ENCODE assay signal across 1 cellular context in the genomic region with DNA sequence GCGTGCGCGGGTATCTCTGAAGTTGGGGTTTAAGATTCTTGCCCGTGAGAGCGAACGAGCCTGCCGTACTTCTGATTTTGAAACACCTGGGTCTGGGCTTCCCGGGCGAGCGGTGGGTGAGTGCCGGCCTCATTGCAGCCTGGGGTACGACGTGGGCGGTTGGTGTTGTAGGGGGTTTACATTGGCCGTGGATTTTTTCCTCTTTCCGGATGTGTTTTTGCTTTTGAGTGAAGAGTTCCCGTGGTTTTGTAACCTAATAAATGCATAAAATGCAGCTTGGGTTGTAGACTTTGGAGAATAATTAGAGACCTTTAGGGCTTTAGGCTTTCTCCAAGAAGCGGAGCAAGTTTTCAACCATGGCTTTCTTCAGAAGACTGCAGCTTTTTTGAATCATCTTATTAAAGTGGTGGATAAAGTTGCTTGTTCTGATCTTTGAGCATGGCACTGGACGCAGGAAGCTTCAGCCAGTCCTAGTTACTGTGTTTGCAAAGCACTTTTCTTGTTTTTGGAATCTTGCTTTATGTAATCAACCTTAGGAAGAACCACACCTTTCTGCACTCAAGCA.
TF ChIP-seq lines count a peak whose summit lies in the region.

No MANE protein-coding gene starts in this region.

TF ChIP-seq in HepG2, 621 proteins besides CTCF, POLR2A, EP300 and RAD21 (continued from another document):
- no peak for TF ChIP-seq TFE3 (CRISPR knock-in tag; IDR thresholded peaks at IDR 0.05)
- no peak for TF ChIP-seq ZNF775 (CRISPR knock-in tag; IDR thresholded peaks at IDR 0.05; ENCODE audit: borderline replicate concordance)
- no peak for TF ChIP-seq ZFP36 (IDR thresholded peaks at IDR 0.05; ENCODE audit: borderline replicate concordance, low read depth, low read length, partially characterized antibody)
- no peak for TF ChIP-seq ZNF326 (CRISPR knock-in tag; IDR thresholded peaks at IDR 0.05; ENCODE audit: borderline replicate concordance)
- no peak; the same call in 1 of the 2 replicates for TF ChIP-seq PHF21A (CRISPR knock-in tag; IDR thresholded peaks at IDR 0.05)
- TF ChIP-seq GFI1 (CRISPR knock-in tag; IDR thresholded peaks at IDR 0.05; ENCODE audit: borderline replicate concordance), result 0 out of 2 replicates have a peak, but pooled peaks have one; percentile 29
- no peak for TF ChIP-seq ZBTB43 (CRISPR knock-in tag; conservative IDR thresholded peaks at IDR 0.05)
- TF ChIP-seq NR0B2 (CRISPR knock-in tag; IDR thresholded peaks at IDR 0.05), result no peak
- no peak for TF ChIP-seq RCOR2 (CRISPR knock-in tag; IDR thresholded peaks at IDR 0.05)
- TF ChIP-seq KMT2A (CRISPR knock-in tag; IDR thresholded peaks at IDR 0.05), result peak; percentile 93; the same call in 1 of the 2 replicates
- no peak for TF ChIP-seq FIP1L1 (IDR thresholded peaks at IDR 0.05; ENCODE audit: borderline replicate concordance, insufficient read depth, low read depth, low read length)
- TF ChIP-seq ZUFSP (CRISPR knock-in tag; IDR thresholded peaks at IDR 0.05; ENCODE audit: borderline replicate concordance), result no peak
- TF ChIP-seq ZNF460 (CRISPR knock-in tag; IDR thresholded peaks at IDR 0.05; ENCODE audit: borderline replicate concordance), result no peak
- TF ChIP-seq IRX3 (CRISPR knock-in tag; IDR thresholded peaks at IDR 0.05; ENCODE audit: borderline replicate concordance, low read depth), result no peak
- TF ChIP-seq MZF1 (CRISPR knock-in tag; IDR thresholded peaks at IDR 0.05; ENCODE audit: borderline replicate concordance), result no peak
- no peak; the same call in 1 of the 2 replicates for TF ChIP-seq ARID3A (IDR thresholded peaks at IDR 0.05; ENCODE audit: low read depth, low read length)
- no peak for TF ChIP-seq HIVEP1 (CRISPR knock-in tag; IDR thresholded peaks at IDR 0.05)
- no peak for TF ChIP-seq ZFX (CRISPR knock-in tag; IDR thresholded peaks at IDR 0.05; ENCODE audit: low read depth)
- TF ChIP-seq SRSF1 (optimal IDR thresholded peaks at IDR 0.05; ENCODE audit: low read depth, low read length), result no peak
- no peak for TF ChIP-seq MATR3 (CRISPR knock-in tag; IDR thresholded peaks at IDR 0.05)
- TF ChIP-seq, protein P1, sequence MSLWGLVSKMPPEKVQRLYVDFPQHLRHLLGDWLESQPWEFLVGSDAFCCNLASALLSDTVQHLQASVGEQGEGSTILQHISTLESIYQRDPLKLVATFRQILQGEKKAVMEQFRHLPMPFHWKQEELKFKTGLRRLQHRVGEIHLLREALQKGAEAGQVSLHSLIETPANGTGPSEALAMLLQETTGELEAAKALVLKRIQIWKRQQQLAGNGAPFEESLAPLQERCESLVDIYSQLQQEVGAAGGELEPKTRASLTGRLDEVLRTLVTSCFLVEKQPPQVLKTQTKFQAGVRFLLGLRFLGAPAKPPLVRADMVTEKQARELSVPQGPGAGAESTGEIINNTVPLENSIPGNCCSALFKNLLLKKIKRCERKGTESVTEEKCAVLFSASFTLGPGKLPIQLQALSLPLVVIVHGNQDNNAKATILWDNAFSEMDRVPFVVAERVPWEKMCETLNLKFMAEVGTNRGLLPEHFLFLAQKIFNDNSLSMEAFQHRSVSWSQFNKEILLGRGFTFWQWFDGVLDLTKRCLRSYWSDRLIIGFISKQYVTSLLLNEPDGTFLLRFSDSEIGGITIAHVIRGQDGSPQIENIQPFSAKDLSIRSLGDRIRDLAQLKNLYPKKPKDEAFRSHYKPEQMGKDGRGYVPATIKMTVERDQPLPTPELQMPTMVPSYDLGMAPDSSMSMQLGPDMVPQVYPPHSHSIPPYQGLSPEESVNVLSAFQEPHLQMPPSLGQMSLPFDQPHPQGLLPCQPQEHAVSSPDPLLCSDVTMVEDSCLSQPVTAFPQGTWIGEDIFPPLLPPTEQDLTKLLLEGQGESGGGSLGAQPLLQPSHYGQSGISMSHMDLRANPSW (CRISPR knock-in tag; IDR thresholded peaks at IDR 0.05; ENCODE audit: borderline replicate concordance), result 0 out of 2 replicates have a peak, but pooled peaks have one; percentile 7
- TF ChIP-seq ZNF678 (CRISPR knock-in tag; IDR thresholded peaks at IDR 0.05), result no peak
- no peak for TF ChIP-seq ARID2 (CRISPR knock-in tag; IDR thresholded peaks at IDR 0.05; ENCODE audit: borderline replicate concordance)
- no peak for TF ChIP-seq HNRNPUL1 (IDR thresholded peaks at IDR 0.05; ENCODE audit: low read depth, low read length)
- no peak for TF ChIP-seq TCF7L2 (IDR thresholded peaks at IDR 0.05; ENCODE audit: low read depth, low read length)
- TF ChIP-seq ZNF383 (CRISPR knock-in tag; IDR thresholded peaks at IDR 0.05; ENCODE audit: borderline replicate concordance), result no peak
- no peak for TF ChIP-seq ZBTB20 (CRISPR knock-in tag; IDR thresholded peaks at IDR 0.05; ENCODE audit: borderline replicate concordance, low read depth)
- no peak for TF ChIP-seq RBAK (CRISPR knock-in tag; IDR thresholded peaks at IDR 0.05)
- TF ChIP-seq LCORL (IDR thresholded peaks at IDR 0.05), result no peak
- TF ChIP-seq LCORL (CRISPR knock-in tag; IDR thresholded peaks at IDR 0.05), result 0 out of 2 replicates have a peak, but pooled peaks have one; percentile 21
- no peak for TF ChIP-seq PPARG (CRISPR knock-in tag; conservative IDR thresholded peaks at IDR 0.05)
- no peak for TF ChIP-seq ZNF343 (CRISPR knock-in tag; IDR thresholded peaks at IDR 0.05)
- TF ChIP-seq TSC22D2 (CRISPR knock-in tag; IDR thresholded peaks at IDR 0.05; ENCODE audit: borderline replicate concordance), result no peak
- TF ChIP-seq ZNF33A (CRISPR knock-in tag; IDR thresholded peaks at IDR 0.05; ENCODE audit: borderline replicate concordance), result peak; percentile 3; the same call in 1 of the 2 replicates
- TF ChIP-seq, protein P2, sequence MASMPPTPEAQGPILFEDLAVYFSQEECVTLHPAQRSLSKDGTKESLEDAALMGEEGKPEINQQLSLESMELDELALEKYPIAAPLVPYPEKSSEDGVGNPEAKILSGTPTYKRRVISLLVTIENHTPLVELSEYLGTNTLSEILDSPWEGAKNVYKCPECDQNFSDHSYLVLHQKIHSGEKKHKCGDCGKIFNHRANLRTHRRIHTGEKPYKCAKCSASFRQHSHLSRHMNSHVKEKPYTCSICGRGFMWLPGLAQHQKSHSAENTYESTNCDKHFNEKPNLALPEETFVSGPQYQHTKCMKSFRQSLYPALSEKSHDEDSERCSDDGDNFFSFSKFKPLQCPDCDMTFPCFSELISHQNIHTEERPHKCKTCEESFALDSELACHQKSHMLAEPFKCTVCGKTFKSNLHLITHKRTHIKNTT (CRISPR knock-in tag; IDR thresholded peaks at IDR 0.05), result no peak
- TF ChIP-seq ZSCAN25 (CRISPR knock-in tag; IDR thresholded peaks at IDR 0.05), result 0 out of 2 replicates have a peak, but pooled peaks have one; percentile 22
- TF ChIP-seq, protein P3, sequence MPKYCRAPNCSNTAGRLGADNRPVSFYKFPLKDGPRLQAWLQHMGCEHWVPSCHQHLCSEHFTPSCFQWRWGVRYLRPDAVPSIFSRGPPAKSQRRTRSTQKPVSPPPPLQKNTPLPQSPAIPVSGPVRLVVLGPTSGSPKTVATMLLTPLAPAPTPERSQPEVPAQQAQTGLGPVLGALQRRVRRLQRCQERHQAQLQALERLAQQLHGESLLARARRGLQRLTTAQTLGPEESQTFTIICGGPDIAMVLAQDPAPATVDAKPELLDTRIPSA (CRISPR knock-in tag; IDR thresholded peaks at IDR 0.05; ENCODE audit: borderline replicate concordance), result no peak
- TF ChIP-seq KDM4B (CRISPR knock-in tag; IDR thresholded peaks at IDR 0.05), result no peak; the same call in 1 of the 2 replicates
- no peak for TF ChIP-seq POGZ (CRISPR knock-in tag; IDR thresholded peaks at IDR 0.05)
- TF ChIP-seq STAG1 (CRISPR knock-in tag; IDR thresholded peaks at IDR 0.05), result no peak
- TF ChIP-seq NONO (IDR thresholded peaks at IDR 0.05), result no peak
- TF ChIP-seq NONO (CRISPR knock-in tag; conservative IDR thresholded peaks at IDR 0.05), result 0 out of 2 replicates have a peak, but pooled peaks have one; percentile 0
- no peak for TF ChIP-seq ZBTB38 (CRISPR knock-in tag; IDR thresholded peaks at IDR 0.05)
- no peak for TF ChIP-seq ZZZ3 (CRISPR knock-in tag; IDR thresholded peaks at IDR 0.05; ENCODE audit: borderline replicate concordance)
- TF ChIP-seq KLF16 (CRISPR knock-in tag; IDR thresholded peaks at IDR 0.05), result no peak
- TF ChIP-seq, protein P4, sequence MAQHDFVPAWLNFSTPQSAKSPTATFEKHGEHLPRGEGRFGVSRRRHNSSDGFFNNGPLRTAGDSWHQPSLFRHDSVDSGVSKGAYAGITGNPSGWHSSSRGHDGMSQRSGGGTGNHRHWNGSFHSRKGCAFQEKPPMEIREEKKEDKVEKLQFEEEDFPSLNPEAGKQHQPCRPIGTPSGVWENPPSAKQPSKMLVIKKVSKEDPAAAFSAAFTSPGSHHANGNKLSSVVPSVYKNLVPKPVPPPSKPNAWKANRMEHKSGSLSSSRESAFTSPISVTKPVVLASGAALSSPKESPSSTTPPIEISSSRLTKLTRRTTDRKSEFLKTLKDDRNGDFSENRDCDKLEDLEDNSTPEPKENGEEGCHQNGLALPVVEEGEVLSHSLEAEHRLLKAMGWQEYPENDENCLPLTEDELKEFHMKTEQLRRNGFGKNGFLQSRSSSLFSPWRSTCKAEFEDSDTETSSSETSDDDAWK (CRISPR knock-in tag; IDR thresholded peaks at IDR 0.05), result no peak
- TF ChIP-seq NPAS2 (CRISPR knock-in tag; IDR thresholded peaks at IDR 0.05; ENCODE audit: borderline replicate concordance), result no peak
- TF ChIP-seq IKZF1 (IDR thresholded peaks at IDR 0.05), result no peak
